Comparison of ENCODE assay signal across 36 cellular contexts in genomic region chr3:26279091-26279490, GRCh38.
"Had no signal": no experiment of that assay in that cellular context is flagged by ENCODE, and none has a peak within 500 bp of the region (broad histone marks: within the 10 kb centered on the region; RNA-seq: fewer than 3 reads in every experiment).

No MANE protein-coding gene starts in this region.

- ATAC-seq: activated CD8-positive, alpha-beta T cell treated with anti-CD3 and anti-CD28 coated beads for 36 hours; activated naive CD4-positive, alpha-beta T cell treated with anti-CD3 and anti-CD28 coated beads, Interleukin-2, amount 50 U/mL, for 72 hours; activated T-cell treated with anti-CD3 and anti-CD28 coated beads, Interleukin-2, amount 50 U/mL, for 4 hours; activated T-cell treated with anti-CD3 and anti-CD28 coated beads, Interleukin-2, amount 50 U/mL, for 72 hours; activated T-helper 17 cell treated with anti-CD3 and anti-CD28 coated beads, Interleukin-2, amount 50 U/mL, for 72 hours; body of pancreas had no signal

- H3K27me3 ChIP-seq: adrenal gland, body of pancreas, brain microvascular endothelial cell, breast epithelium, cardiac muscle cell had no signal

- H3K36me3 ChIP-seq: adrenal gland, brain microvascular endothelial cell, breast epithelium, cardiac muscle cell had no signal

- FAIRE-seq: astrocyte, TTC549 had no signal

- H3K4me3 ChIP-seq: adrenal gland, body of pancreas, breast epithelium, cardiac muscle cell had no signal

- H3K4me1 ChIP-seq: adrenal gland, breast epithelium had no signal

- H3K27ac ChIP-seq: adrenal gland, body of pancreas, brain microvascular endothelial cell, breast epithelium, cardiac muscle cell, VCaP had no signal

- DNase-seq: activated B cell treated with CpG ODN at 0.5 μM for 24 hours; activated CD4-positive, alpha-beta memory T cell treated with anti-CD3 and anti-CD28 coated beads for 36 hours; activated CD4-positive, alpha-beta T cell treated with anti-CD3 and anti-CD28 coated beads for 4 hours; activated CD4-positive, alpha-beta T cell treated with anti-CD3 and anti-CD28 coated beads, Interleukin-2, amount 10 ng/mL, durations not matched to agents 24 days and 14 days; activated CD4-positive, alpha-beta T cell treated with anti-CD3 and anti-CD28 coated beads, Interleukin-2, amount 50 U/mL, for 1 hour; activated CD4-positive, alpha-beta T cell treated with anti-CD3 and anti-CD28 coated beads, Interleukin-2, amount 50 U/mL, for 4 hours; activated CD4-positive, CD25-positive, alpha-beta regulatory T cell treated with anti-CD3 and anti-CD28 coated beads, Interleukin-2, amount 50 U/mL, for 72 hours; activated CD8-positive, alpha-beta memory T cell treated with anti-CD3 and anti-CD28 coated beads, Interleukin-2, amount 50 U/mL, for 4 hours; activated CD8-positive, alpha-beta T cell treated with anti-CD3 and anti-CD28 coated beads for 36 hours; activated effector memory CD4-positive, alpha-beta T cell treated with anti-CD3 and anti-CD28 coated beads, Interleukin-2, amount 50 U/mL, for 16 hours; activated gamma-delta T cell treated with Interleukin-2 at 50 U/mL for 16 hours; activated naive CD4-positive, alpha-beta T cell; activated naive CD4-positive, alpha-beta T cell treated with anti-CD3 and anti-CD28 coated beads for 36 hours; activated naive CD4-positive, alpha-beta T cell treated with anti-CD3 and anti-CD28 coated beads, Interleukin-2, amount 50 U/mL, for 16 hours; activated naive CD8-positive, alpha-beta T cell treated with anti-CD3 and anti-CD28 coated beads for 36 hours; activated T-cell treated with anti-CD3 and anti-CD28 coated beads for 4 hours; activated T-cell treated with anti-CD3 and anti-CD28 coated beads, Interleukin-2, amount 50 U/mL, for 1 hour; activated T-cell treated with anti-CD3 and anti-CD28 coated beads, Interleukin-2, amount 50 U/mL, for 4 hours; activated T-cell treated with anti-CD3 and anti-CD28 coated beads, Interleukin-2, amount 50 U/mL, for 72 hours; adrenal gland; amniotic stem cell; aorta; body of pancreas; brain microvascular endothelial cell; caudate nucleus; cerebellar nuclear complex; T-helper 1 cell; T-helper 2 cell; T-helper 9 cell had no signal
